1 cellular context compared by ENCODE assay signal in genomic region chr12:92070864-92071445, GRCh38.
A peak's percentile ranks its signal among the peaks of the same experiment; 100 is the strongest.
TF ChIP-seq lines count a peak whose summit lies in the region.

No MANE protein-coding gene starts in this region.

TF ChIP-seq in HepG2, 621 proteins besides CTCF, POLR2A, EP300 and RAD21 (continued from another document and continues in another):
- TF ChIP-seq, protein P1, sequence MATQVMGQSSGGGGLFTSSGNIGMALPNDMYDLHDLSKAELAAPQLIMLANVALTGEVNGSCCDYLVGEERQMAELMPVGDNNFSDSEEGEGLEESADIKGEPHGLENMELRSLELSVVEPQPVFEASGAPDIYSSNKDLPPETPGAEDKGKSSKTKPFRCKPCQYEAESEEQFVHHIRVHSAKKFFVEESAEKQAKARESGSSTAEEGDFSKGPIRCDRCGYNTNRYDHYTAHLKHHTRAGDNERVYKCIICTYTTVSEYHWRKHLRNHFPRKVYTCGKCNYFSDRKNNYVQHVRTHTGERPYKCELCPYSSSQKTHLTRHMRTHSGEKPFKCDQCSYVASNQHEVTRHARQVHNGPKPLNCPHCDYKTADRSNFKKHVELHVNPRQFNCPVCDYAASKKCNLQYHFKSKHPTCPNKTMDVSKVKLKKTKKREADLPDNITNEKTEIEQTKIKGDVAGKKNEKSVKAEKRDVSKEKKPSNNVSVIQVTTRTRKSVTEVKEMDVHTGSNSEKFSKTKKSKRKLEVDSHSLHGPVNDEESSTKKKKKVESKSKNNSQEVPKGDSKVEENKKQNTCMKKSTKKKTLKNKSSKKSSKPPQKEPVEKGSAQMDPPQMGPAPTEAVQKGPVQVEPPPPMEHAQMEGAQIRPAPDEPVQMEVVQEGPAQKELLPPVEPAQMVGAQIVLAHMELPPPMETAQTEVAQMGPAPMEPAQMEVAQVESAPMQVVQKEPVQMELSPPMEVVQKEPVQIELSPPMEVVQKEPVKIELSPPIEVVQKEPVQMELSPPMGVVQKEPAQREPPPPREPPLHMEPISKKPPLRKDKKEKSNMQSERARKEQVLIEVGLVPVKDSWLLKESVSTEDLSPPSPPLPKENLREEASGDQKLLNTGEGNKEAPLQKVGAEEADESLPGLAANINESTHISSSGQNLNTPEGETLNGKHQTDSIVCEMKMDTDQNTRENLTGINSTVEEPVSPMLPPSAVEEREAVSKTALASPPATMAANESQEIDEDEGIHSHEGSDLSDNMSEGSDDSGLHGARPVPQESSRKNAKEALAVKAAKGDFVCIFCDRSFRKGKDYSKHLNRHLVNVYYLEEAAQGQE (IDR thresholded peaks at IDR 0.05; ENCODE audit: borderline replicate concordance in 1 of 2, low read depth in 1 of 2, low read length in 2 of 2): peak in 1 of 2 experiments; percentile 67; a peak in 1 of 4 replicates
- TF ChIP-seq ZFP36 (IDR thresholded peaks at IDR 0.05; ENCODE audit: borderline replicate concordance, low read depth, low read length, partially characterized antibody) (no peak), SKI (IDR thresholded peaks at IDR 0.05; ENCODE audit: partially characterized antibody) (no peak), STAT5B (CRISPR knock-in tag; IDR thresholded peaks at IDR 0.05) (peak; percentile 69; the same call in 1 of the 2 replicates), E2F1 (CRISPR knock-in tag; IDR thresholded peaks at IDR 0.05) (no peak), HES4 (CRISPR knock-in tag; IDR thresholded peaks at IDR 0.05; ENCODE audit: borderline replicate concordance) (no peak), ATF5 (CRISPR knock-in tag; IDR thresholded peaks at IDR 0.05; ENCODE audit: low read depth) (no peak), ZSCAN22 (CRISPR knock-in tag; IDR thresholded peaks at IDR 0.05) (no peak), ZNF562 (CRISPR knock-in tag; IDR thresholded peaks at IDR 0.05; ENCODE audit: borderline replicate concordance) (no peak), ZNF143 (CRISPR knock-in tag; IDR thresholded peaks at IDR 0.05) (no peak), ZFAT (CRISPR knock-in tag; conservative IDR thresholded peaks at IDR 0.05) (no peak), PAF1 (CRISPR knock-in tag; IDR thresholded peaks at IDR 0.05) (no peak), ZNF333 (CRISPR knock-in tag; IDR thresholded peaks at IDR 0.05; ENCODE audit: borderline replicate concordance) (no peak; the same call in 1 of the 2 replicates), AKAP8 (CRISPR knock-in tag; IDR thresholded peaks at IDR 0.05) (no peak), GTF2F1 (IDR thresholded peaks at IDR 0.05; ENCODE audit: low read length) (no peak), ZNF550 (CRISPR knock-in tag; IDR thresholded peaks at IDR 0.05; ENCODE audit: borderline replicate concordance) (no peak), CREB3 (CRISPR knock-in tag; IDR thresholded peaks at IDR 0.05) (no peak), ZNF460 (CRISPR knock-in tag; IDR thresholded peaks at IDR 0.05; ENCODE audit: borderline replicate concordance) (no peak), TERF1 (CRISPR knock-in tag; IDR thresholded peaks at IDR 0.05) (no peak), ZNF17 (CRISPR knock-in tag; IDR thresholded peaks at IDR 0.05) (no peak), ZNF546 (CRISPR knock-in tag; conservative IDR thresholded peaks at IDR 0.05) (no peak), PHF5A (CRISPR knock-in tag; IDR thresholded peaks at IDR 0.05; ENCODE audit: low read depth, unreplicated experiment) (peak; percentile 91), TRIM24 (CRISPR knock-in tag; IDR thresholded peaks at IDR 0.05) (peak; percentile 92), RFXAP (CRISPR knock-in tag; IDR thresholded peaks at IDR 0.05; ENCODE audit: borderline replicate concordance) (0 out of 2 replicates have a peak, but pooled peaks have one; percentile 50), ZBTB34 (CRISPR knock-in tag; IDR thresholded peaks at IDR 0.05) (no peak; the same call in 1 of the 2 replicates), HMG20A (CRISPR knock-in tag; IDR thresholded peaks at IDR 0.05; ENCODE audit: borderline replicate concordance) (peak; percentile 96), SMAD3 (CRISPR knock-in tag; IDR thresholded peaks at IDR 0.05) (peak; percentile 98), ZNF3 (CRISPR knock-in tag; IDR thresholded peaks at IDR 0.05) (0 out of 2 replicates have a peak, but pooled peaks have one; percentile 42), KIAA2018 (CRISPR knock-in tag; IDR thresholded peaks at IDR 0.05; ENCODE audit: borderline replicate concordance) (no peak), ERF (CRISPR knock-in tag; IDR thresholded peaks at IDR 0.05) (peak; percentile 86), ZFP36L2 (CRISPR knock-in tag; IDR thresholded peaks at IDR 0.05) (no peak), SMAD9 (CRISPR knock-in tag; IDR thresholded peaks at IDR 0.05) (no peak), CEBPG (CRISPR knock-in tag; IDR thresholded peaks at IDR 0.05) (peak; percentile 99)
- TF ChIP-seq, protein P2, sequence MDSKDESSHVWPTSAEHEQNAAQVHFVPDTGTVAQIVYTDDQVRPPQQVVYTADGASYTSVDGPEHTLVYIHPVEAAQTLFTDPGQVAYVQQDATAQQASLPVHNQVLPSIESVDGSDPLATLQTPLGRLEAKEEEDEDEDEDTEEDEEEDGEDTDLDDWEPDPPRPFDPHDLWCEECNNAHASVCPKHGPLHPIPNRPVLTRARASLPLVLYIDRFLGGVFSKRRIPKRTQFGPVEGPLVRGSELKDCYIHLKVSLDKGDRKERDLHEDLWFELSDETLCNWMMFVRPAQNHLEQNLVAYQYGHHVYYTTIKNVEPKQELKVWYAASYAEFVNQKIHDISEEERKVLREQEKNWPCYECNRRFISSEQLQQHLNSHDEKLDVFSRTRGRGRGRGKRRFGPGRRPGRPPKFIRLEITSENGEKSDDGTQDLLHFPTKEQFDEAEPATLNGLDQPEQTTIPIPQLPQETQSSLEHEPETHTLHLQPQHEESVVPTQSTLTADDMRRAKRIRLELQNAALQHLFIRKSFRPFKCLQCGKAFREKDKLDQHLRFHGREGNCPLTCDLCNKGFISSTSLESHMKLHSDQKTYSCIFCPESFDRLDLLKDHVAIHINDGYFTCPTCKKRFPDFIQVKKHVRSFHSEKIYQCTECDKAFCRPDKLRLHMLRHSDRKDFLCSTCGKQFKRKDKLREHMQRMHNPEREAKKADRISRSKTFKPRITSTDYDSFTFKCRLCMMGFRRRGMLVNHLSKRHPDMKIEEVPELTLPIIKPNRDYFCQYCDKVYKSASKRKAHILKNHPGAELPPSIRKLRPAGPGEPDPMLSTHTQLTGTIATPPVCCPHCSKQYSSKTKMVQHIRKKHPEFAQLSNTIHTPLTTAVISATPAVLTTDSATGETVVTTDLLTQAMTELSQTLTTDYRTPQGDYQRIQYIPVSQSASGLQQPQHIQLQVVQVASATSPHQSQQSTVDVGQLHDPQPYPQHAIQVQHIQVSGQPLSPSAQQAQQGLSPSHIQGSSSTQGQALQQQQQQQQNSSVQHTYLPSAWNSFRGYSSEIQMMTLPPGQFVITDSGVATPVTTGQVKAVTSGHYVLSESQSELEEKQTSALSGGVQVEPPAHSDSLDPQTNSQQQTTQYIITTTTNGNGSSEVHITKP (CRISPR knock-in tag; IDR thresholded peaks at IDR 0.05; ENCODE audit: low read depth): 0 out of 2 replicates have a peak, but pooled peaks have one; percentile 43
- TF ChIP-seq, protein P3, sequence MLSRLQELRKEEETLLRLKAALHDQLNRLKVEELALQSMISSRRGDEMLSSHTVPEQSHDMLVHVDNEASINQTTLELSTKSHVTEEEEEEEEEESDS (CRISPR knock-in tag; IDR thresholded peaks at IDR 0.05; ENCODE audit: borderline replicate concordance): peak; percentile 61; the same call in 1 of the 2 replicates
- TF ChIP-seq, protein P4, sequence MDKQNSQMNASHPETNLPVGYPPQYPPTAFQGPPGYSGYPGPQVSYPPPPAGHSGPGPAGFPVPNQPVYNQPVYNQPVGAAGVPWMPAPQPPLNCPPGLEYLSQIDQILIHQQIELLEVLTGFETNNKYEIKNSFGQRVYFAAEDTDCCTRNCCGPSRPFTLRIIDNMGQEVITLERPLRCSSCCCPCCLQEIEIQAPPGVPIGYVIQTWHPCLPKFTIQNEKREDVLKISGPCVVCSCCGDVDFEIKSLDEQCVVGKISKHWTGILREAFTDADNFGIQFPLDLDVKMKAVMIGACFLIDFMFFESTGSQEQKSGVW (CRISPR knock-in tag; IDR thresholded peaks at IDR 0.05; ENCODE audit: borderline replicate concordance): no peak
